ENCODE assay signal across 8 cellular contexts in the genomic region with DNA sequence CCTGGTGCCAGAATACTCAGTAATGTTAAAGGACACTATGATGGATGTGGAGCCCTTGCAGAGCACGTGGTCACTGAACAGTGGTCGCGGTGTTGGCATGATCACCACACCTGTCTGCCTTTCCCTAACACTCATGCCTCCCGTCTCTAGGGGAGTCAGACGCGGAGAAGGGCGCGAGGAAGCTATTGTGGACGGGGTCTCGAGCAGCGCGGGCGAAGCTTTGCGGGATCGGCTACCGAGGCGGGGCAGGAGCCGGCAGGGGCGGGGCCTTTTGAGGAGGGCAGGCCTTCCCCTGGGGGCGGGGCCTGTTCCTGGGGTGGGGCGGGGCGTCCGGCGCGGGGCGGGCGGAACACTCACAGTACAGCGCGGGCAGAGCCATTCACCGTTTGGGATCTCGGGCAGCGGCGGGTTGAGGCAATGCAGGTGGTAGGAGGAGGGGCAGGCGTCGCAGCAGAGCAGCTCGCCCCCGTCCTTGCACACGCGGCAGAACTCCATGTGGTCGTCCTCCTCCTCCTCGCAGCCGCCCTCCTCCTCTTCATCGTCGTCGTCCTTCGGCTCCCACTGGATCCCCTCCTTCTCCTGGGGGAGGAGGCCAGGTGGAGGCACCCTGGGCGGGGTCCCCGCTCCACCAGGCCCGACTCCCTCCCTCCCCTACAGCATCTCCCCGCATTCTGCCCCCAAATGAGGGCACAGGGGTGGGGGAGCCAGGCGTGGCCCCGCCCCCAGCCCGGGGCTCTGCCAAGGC. TPM values are rescaled to one million over a fixed set of nuclear protein-coding genes. Genes with fewer than 3 reads are reported as not detected.
A peak's percentile ranks its signal among the peaks of the same experiment; 100 is the strongest.
DNase-seq lines count a peak whose midpoint lies in the region; ATAC-seq and TF ChIP-seq lines count a peak whose summit lies in the region.

No MANE protein-coding gene starts in this region.

- peak; percentile 58 for DNase-seq in Caki2 (ENCODE audit: low read depth)
- peak; percentile 12 for DNase-seq in NCI-H1417 treated with DMSO at 0.1 percent for 48 hours (lab: John Stamatoyannopoulos, UW)
- DNase-seq in activated T-cell treated with anti-CD3 and anti-CD28 coated beads for 24 hours (ENCODE audit: low read depth): peak; percentile 64
- DNase-seq in esophagus muscularis mucosa (ENCODE audit: extremely low spot score): no peak
- DNase-seq in psoas muscle: peak in 1 of 2 donors; percentile 51
- DNase-seq in SJCRH30: no peak

- no peak for TF ChIP-seq EP300 in esophagus muscularis mucosa (IDR thresholded peaks at IDR 0.05)

- H3K4me1 ChIP-seq in esophagus muscularis mucosa (peaks cover 6 to 15% (median 12%) of the 10 kb centered on the region in 4 donors), psoas muscle (no peaks in the 10 kb centered on the region), SJCRH30 (no peaks in the 10 kb centered on the region)

- in situ Hi-C loops in Caki2 (cut with HindIII; ENCODE audit: low pct_unique_long_range_greater_than_20kb, low sequenced_read_pairs): no loop called here

- H3K27ac ChIP-seq in esophagus muscularis mucosa (replicated peaks in 1 of 4) (no peak overlapping the region), psoas muscle (no peak overlapping the region), SJCRH30 (no peak overlapping the region)

- peaks cover 0 to 48% (median 5%) of the 10 kb centered on the region in 4 donors for H3K27me3 ChIP-seq in esophagus muscularis mucosa
- H3K27me3 ChIP-seq in psoas muscle (ENCODE audit: insufficient read depth in 3 of 3, low read length in 2 of 3): peaks cover 0 to 48% (median 19%) of the 10 kb centered on the region in 3 donors
- H3K27me3 ChIP-seq in SJCRH30: peaks cover 50% of the 10 kb centered on the region

- ATAC-seq in psoas muscle (peak; percentile 59 to 78 (median 72)), HG02588 (IDR thresholded peaks at IDR 0.05; ENCODE audit: unreplicated experiment) (no peak), HG03175 (IDR thresholded peaks at IDR 0.05; ENCODE audit: unreplicated experiment) (no peak)

- H3K4me3 ChIP-seq in esophagus muscularis mucosa (peak overlapping the region; percentile 28 to 39 (median 34)), psoas muscle (no peak overlapping the region), SJCRH30 (no peak overlapping the region)

- TF ChIP-seq CTCF in esophagus muscularis mucosa (IDR thresholded peaks at IDR 0.05) (no peak), psoas muscle (IDR thresholded peaks at IDR 0.05) (no peak)

- no peak for TF ChIP-seq POLR2A in esophagus muscularis mucosa (IDR thresholded peaks at IDR 0.05; ENCODE audit: low read depth)

- intact Hi-C loops in esophagus muscularis mucosa (cut with DNase I) (no loop called here), psoas muscle (cut with DNase I) (no loop called here)

- H3K9me3 ChIP-seq in esophagus muscularis mucosa (no peaks in the 10 kb centered on the region), psoas muscle (no peaks in the 10 kb centered on the region), SJCRH30 (replicated peaks) (peaks cover 9% of the 10 kb centered on the region; the same call in 1 of the 2 replicates)

- 16% methylated on average over 10 of the region's 53 CpGs for WGBS in esophagus muscularis mucosa
- 2 to 4% (median 3%) methylated on average over 38 to 53 of the region's 53 CpGs for WGBS in psoas muscle, 3 donors

- H3K36me3 ChIP-seq in esophagus muscularis mucosa (peaks cover 0 to 2% (median 0%) of the 10 kb centered on the region in 4 donors), psoas muscle (ENCODE audit: insufficient read depth in 1 of 2, low read depth in 1 of 2) (no peaks in the 10 kb centered on the region), SJCRH30 (no peaks in the 10 kb centered on the region)

RNA-seq across cellular contexts. Expression of a gene that starts 31.5 kb away (rescaled TPM):
- total RNA-seq in Caki2 (2014; rRNA removed; shearing (Covaris generic); ENCODE audit: low replicate concordance): not detected in 2 replicates
- total RNA-seq in esophagus muscularis mucosa: 10 to 100 TPM in 2 of 4 donors, 1 to 10 TPM in 2; 5.5 to 16.9 (median 12.0) TPM
- under 1 TPM in 2 of 4 donors, not detected in 2; 0.24 to 0.25 TPM for total RNA-seq in psoas muscle
- polyA plus RNA-seq in psoas muscle: under 1 TPM; 0.03 to 0.38 (median 0.17) TPM
- 0.05 and 0.06 TPM in 2 replicates for total RNA-seq in SJCRH30 (2014; rRNA removed; shearing (Covaris generic))

RNA-seq across cellular contexts. Expression of a gene that starts 50.7 kb away (rescaled TPM):
- 206 and 215 TPM in 2 replicates for total RNA-seq in Caki2 (2014; rRNA removed; shearing (Covaris generic); ENCODE audit: low replicate concordance)
- 100 to 1,000 TPM; 150 to 225 (median 218) TPM for total RNA-seq in esophagus muscularis mucosa
- total RNA-seq in psoas muscle: 100 to 1,000 TPM; 308 to 417 (median 333) TPM
- polyA plus RNA-seq in psoas muscle: 100 to 1,000 TPM; 285 to 333 (median 291) TPM
- 606 and 680 TPM in 2 replicates for total RNA-seq in SJCRH30 (2014; rRNA removed; shearing (Covaris generic))

RNA-seq across cellular contexts. Expression of a gene that starts 57.2 kb away (rescaled TPM):
- total RNA-seq in Caki2 (2014; rRNA removed; shearing (Covaris generic); ENCODE audit: low replicate concordance): 15.7 and 29.2 TPM in 2 replicates
- 10 to 100 TPM; 10.8 to 43.2 (median 20.2) TPM for total RNA-seq in esophagus muscularis mucosa
- total RNA-seq in psoas muscle: 10 to 100 TPM in 1 of 4 donors, 1 to 10 TPM in 3; 3.4 to 13.6 (median 4.6) TPM
- 1 to 10 TPM; 2.5 to 5.1 (median 3.0) TPM for polyA plus RNA-seq in psoas muscle
- not detected in 2 replicates for total RNA-seq in SJCRH30 (2014; rRNA removed; shearing (Covaris generic))

Comparison
In these comparisons a context has a peak if more than half of its experiments do, and no peak if none do; other contexts are left out.
1. DNase-seq: peak in Caki2 (single experiment), NCI-H1417 treated with DMSO at 0.1 percent for 48 hours (single experiment) and activated T-cell treated with anti-CD3 and anti-CD28 coated beads for 24 hours (single experiment); none in esophagus muscularis mucosa (single experiment) and SJCRH30 (0 of 2).
2. H3K4me3 ChIP-seq: peak in esophagus muscularis mucosa (4 of 4); none in psoas muscle (single experiment) and SJCRH30 (single experiment).
3. ATAC-seq: peak in psoas muscle (4 of 4); none in HG02588 (single experiment) and HG03175 (single experiment).